27 cellular contexts compared by ENCODE assay signal in the genomic region with DNA sequence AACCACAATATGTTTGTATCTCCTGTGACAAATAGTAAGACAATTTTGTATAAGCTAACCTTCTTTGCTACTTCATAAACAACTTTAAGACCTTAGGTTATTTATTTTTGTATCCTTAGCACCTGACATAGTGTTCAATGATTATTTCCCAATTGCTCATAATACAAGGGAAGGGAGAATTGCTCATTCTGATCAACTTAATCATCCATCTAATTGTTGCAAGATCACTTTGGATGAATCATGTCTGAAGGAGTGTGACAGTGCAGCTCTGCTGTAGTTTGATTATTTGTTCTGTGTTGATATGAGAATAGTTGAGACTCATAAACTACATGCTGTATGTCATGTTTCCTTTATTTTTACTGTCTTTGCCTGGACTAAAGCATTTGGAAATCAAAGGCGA.
"Had no signal": no experiment of that assay in that cellular context is flagged by ENCODE, and none has a peak within 500 bp of the region (broad histone marks: within the 10 kb centered on the region; RNA-seq: fewer than 3 reads in every experiment).

No MANE protein-coding gene starts in this region.

- DNase-seq: activated CD4-positive, alpha-beta T cell treated with anti-CD3 and anti-CD28 coated beads for 48 hours; activated CD4-positive, alpha-beta T cell treated with anti-CD3 and anti-CD28 coated beads, Interleukin-2, amount 50 U/mL, for 4 hours; activated CD4-positive, CD25-positive, alpha-beta regulatory T cell treated with anti-CD3 and anti-CD28 coated beads, Interleukin-2, amount 50 U/mL, for 72 hours; activated CD8-positive, alpha-beta memory T cell treated with anti-CD3 and anti-CD28 coated beads for 24 hours; activated effector memory CD4-positive, alpha-beta T cell treated with anti-CD3 and anti-CD28 coated beads, Interleukin-2, amount 50 U/mL, for 16 hours; activated naive CD4-positive, alpha-beta T cell treated with Interleukin-2 at 50 U/mL for 16 hours; activated naive CD8-positive, alpha-beta T cell treated with anti-CD3 and anti-CD28 coated beads, Interleukin-2, amount 50 U/mL, for 24 hours; activated T-cell treated with anti-CD3 and anti-CD28 coated beads, Interleukin-2, amount 50 U/mL, for 4 hours; amniotic stem cell; body of pancreas; Karpas-422; NCI-H1105 treated with DMSO at 0.1 percent for 48 hours; NCI-H1436 treated with DMSO at 0.1 percent for 48 hours; NCI-H187; NCI-H2081; NCI-H510A treated with DMSO at 0.1 percent for 48 hours; NCI-H69; NK-92 treated with Interleukin-12 subunit alpha and Interleukin-12 subunit beta, amount 100 ng/mL, for 24 hours; OCI-M1; Right ventricle myocardium superior; RPMI8226 had no signal

- H3K36me3 ChIP-seq: ascending aorta, cardiac muscle cell, SJSA1 had no signal

- H3K27me3 ChIP-seq: ascending aorta, body of pancreas, cardiac muscle cell had no signal

- ATAC-seq: activated naive CD4-positive, alpha-beta T cell treated with anti-CD3 and anti-CD28 coated beads, Interleukin-2, amount 50 U/mL, for 72 hours; activated naive CD8-positive, alpha-beta T cell treated with anti-CD3 and anti-CD28 coated beads, Interleukin-2, amount 50 U/mL, for 24 hours; activated T-cell treated with anti-CD3 and anti-CD28 coated beads, Interleukin-2, amount 50 U/mL, for 4 hours; body of pancreas; Panc1; WTC11 had no signal

- H3K4me3 ChIP-seq: ascending aorta, body of pancreas, cardiac muscle cell, SJSA1 had no signal

- H3K27ac ChIP-seq: ascending aorta, body of pancreas, SJSA1 had no signal

- H3K4me1 ChIP-seq: ascending aorta, body of pancreas, SJSA1 had no signal
